In genomic region chr1:30756206-30756544, GRCh38 we compare ENCODE assay signal across 9 cellular contexts. TPM values are rescaled to one million over a fixed set of nuclear protein-coding genes. Genes with fewer than 3 reads are reported as not detected.
DNase-seq lines count a peak whose midpoint lies in the region; ATAC-seq and TF ChIP-seq lines count a peak whose summit lies in the region.
"Had no signal": no experiment of that assay in that cellular context is flagged by ENCODE, and none has a peak within 500 bp of the region (broad histone marks: within the 10 kb centered on the region; RNA-seq: fewer than 3 reads in every experiment).

No MANE protein-coding gene starts in this region.

- H3K27ac ChIP-seq in lower lobe of right lung (peak overlapping the region; percentile 92), thymus (ENCODE audit: low read depth) (peak overlapping the region; percentile 95)

- no peaks in the 10 kb centered on the region for H3K27me3 Mint-ChIP-seq in activated naive CD4-positive, alpha-beta T cell treated with anti-CD3 and anti-CD28 coated beads, Interleukin-2, amount 10 ng/mL, durations not matched to agents 7 days and 5 days
- H3K27me3 Mint-ChIP-seq in activated CD8-positive, alpha-beta T cell treated with anti-CD3 and anti-CD28 coated beads for 36 hours, result no peaks in the 10 kb centered on the region

- no peak for TF ChIP-seq CTCF in activated CD8-positive, alpha-beta T cell treated with anti-CD3 and anti-CD28 coated beads for 36 hours (IDR thresholded peaks at IDR 0.05)
- TF ChIP-seq CTCF in lower lobe of right lung (IDR thresholded peaks at IDR 0.05), result no peak

- peak overlapping the region; percentile 98 for H3K4me3 Mint-ChIP-seq in activated naive CD4-positive, alpha-beta T cell treated with anti-CD3 and anti-CD28 coated beads, Interleukin-2, amount 10 ng/mL, durations not matched to agents 7 days and 5 days
- peak overlapping the region; percentile 87 for H3K4me3 Mint-ChIP-seq in activated CD8-positive, alpha-beta T cell treated with anti-CD3 and anti-CD28 coated beads for 36 hours
- H3K4me3 Mint-ChIP-seq: neural crest cell had no signal

- peak overlapping the region; percentile 96 for H3K27ac Mint-ChIP-seq in activated naive CD4-positive, alpha-beta T cell treated with anti-CD3 and anti-CD28 coated beads, Interleukin-2, amount 10 ng/mL, durations not matched to agents 7 days and 5 days
- H3K27ac Mint-ChIP-seq in activated CD8-positive, alpha-beta T cell treated with anti-CD3 and anti-CD28 coated beads for 36 hours, result peak overlapping the region; percentile 98

- WGBS in thymus, result 43% methylated on average over 4 of the region's 4 CpGs

- CTCF ChIA-PET in activated naive CD4-positive, alpha-beta T cell treated with anti-CD3 and anti-CD28 coated beads, Interleukin-2, amount 10 ng/mL, durations not matched to agents 7 days and 5 days (lab: Charles Lee), result interaction anchor here (1.4 to 7.7 kb wide), 4 partner anchors 11 to 155 kb away, joined by 4 to 50 read pairs (median 28); no protein-coding TSS in a partner anchor
- CTCF ChIA-PET in activated CD8-positive, alpha-beta T cell treated with anti-CD3 and anti-CD28 coated beads for 36 hours (lab: Charles Lee), result interaction anchor here (1.1 to 15.2 kb wide), 5 partner anchors 10 to 36 kb away, joined by 3 to 186 read pairs (median 10); no protein-coding TSS in a partner anchor

- no peaks in the 10 kb centered on the region for H3K9me3 Mint-ChIP-seq in activated naive CD4-positive, alpha-beta T cell treated with anti-CD3 and anti-CD28 coated beads, Interleukin-2, amount 10 ng/mL, durations not matched to agents 7 days and 5 days
- no peaks in the 10 kb centered on the region for H3K9me3 Mint-ChIP-seq in activated CD8-positive, alpha-beta T cell treated with anti-CD3 and anti-CD28 coated beads for 36 hours
- H3K9me3 Mint-ChIP-seq: neural crest cell had no signal

- H3K36me3 ChIP-seq in lower lobe of right lung, result no peaks in the 10 kb centered on the region
- H3K36me3 ChIP-seq in thymus (ENCODE audit: control insufficient read depth, insufficient read depth), result peaks cover 8% of the 10 kb centered on the region

- intact Hi-C loops in activated CD8-positive, alpha-beta T cell treated with anti-CD3 and anti-CD28 coated beads for 36 hours (cut with micrococcal nuclease), result no loop called here
- intact Hi-C loops in lower lobe of right lung (cut with DNase I), result no loop called here

- H3K9me3 ChIP-seq in lower lobe of right lung (no peaks in the 10 kb centered on the region), thymus (ENCODE audit: control insufficient read depth) (no peaks in the 10 kb centered on the region)

- peaks cover 84% of the 10 kb centered on the region for H3K4me1 Mint-ChIP-seq in activated naive CD4-positive, alpha-beta T cell treated with anti-CD3 and anti-CD28 coated beads, Interleukin-2, amount 10 ng/mL, durations not matched to agents 7 days and 5 days
- H3K4me1 Mint-ChIP-seq in activated CD8-positive, alpha-beta T cell treated with anti-CD3 and anti-CD28 coated beads for 36 hours (ENCODE audit: low read depth), result peaks cover 75% of the 10 kb centered on the region

- H3K27me3 ChIP-seq in lower lobe of right lung (ENCODE audit: low read depth), result no peaks in the 10 kb centered on the region
- no peaks in the 10 kb centered on the region for H3K27me3 ChIP-seq in thymus (ENCODE audit: control insufficient read depth, insufficient read depth)

- H3K36me3 Mint-ChIP-seq in activated naive CD4-positive, alpha-beta T cell treated with anti-CD3 and anti-CD28 coated beads, Interleukin-2, amount 10 ng/mL, durations not matched to agents 7 days and 5 days, result peaks cover 53% of the 10 kb centered on the region
- peaks cover 42% of the 10 kb centered on the region for H3K36me3 Mint-ChIP-seq in activated CD8-positive, alpha-beta T cell treated with anti-CD3 and anti-CD28 coated beads for 36 hours (ENCODE audit: low read depth)

- peaks cover 49% of the 10 kb centered on the region for H3K4me1 ChIP-seq in lower lobe of right lung
- H3K4me1 ChIP-seq in thymus (ENCODE audit: control insufficient read depth, insufficient read depth, low read length), result peaks cover 55% of the 10 kb centered on the region

- POLR2A ChIA-PET in activated CD8-positive, alpha-beta T cell treated with anti-CD3 and anti-CD28 coated beads for 36 hours (lab: Charles Lee), result interaction anchor here (3.6 to 36.3 kb wide), 3 partner anchors 3 to 36 kb away, joined by 28 to 671 read pairs (median 671); partner anchors contain the start of genes LAPTM5 and MATN1

- ATAC-seq in activated CD8-positive, alpha-beta T cell treated with anti-CD3 and anti-CD28 coated beads for 36 hours, result peak; percentile 1
- ATAC-seq in lower lobe of right lung (no peak), GM21619 (IDR thresholded peaks at IDR 0.05; ENCODE audit: unreplicated experiment) (no peak)

- H3K4me3 ChIP-seq in lower lobe of right lung (peak overlapping the region; percentile 57), thymus (ENCODE audit: low read length) (peak overlapping the region; percentile 87)

- no peak for DNase-seq in activated naive CD4-positive, alpha-beta T cell treated with anti-CD3 and anti-CD28 coated beads, Interleukin-2, amount 10 ng/mL, durations not matched to agents 7 days and 5 days
- no peak for DNase-seq in activated naive CD4-positive, alpha-beta T cell (lab: John Stamatoyannopoulos, UW)
- DNase-seq in activated CD8-positive, alpha-beta T cell treated with anti-CD3 and anti-CD28 coated beads for 36 hours, result no peak
- DNase-seq in lower lobe of right lung, result no peak
- no peak for DNase-seq in GM19238 (ENCODE audit: insufficient read length, low spot score)
- no peak for DNase-seq in HuH-7 (ENCODE audit: low spot score)

RNA-seq across cellular contexts. Expression of gene LAPTM5, which starts 1.4 kb away (rescaled TPM):
- total RNA-seq in activated CD8-positive, alpha-beta T cell treated with anti-CD3 and anti-CD28 coated beads for 36 hours, result 100 to 1,000 TPM; 229 to 237 TPM
- 544 TPM for total RNA-seq in lower lobe of right lung
- 364 TPM for polyA plus RNA-seq in thymus

RNA-seq across cellular contexts. Expression of gene MATN1, which starts 32.8 kb away (rescaled TPM):
- 1 to 10 TPM in 1 of 2 experiments, under 1 TPM in 1; 0.45 to 1.4 TPM for total RNA-seq in activated CD8-positive, alpha-beta T cell treated with anti-CD3 and anti-CD28 coated beads for 36 hours
- not detected for total RNA-seq in lower lobe of right lung
- polyA plus RNA-seq in thymus, result 0.27 TPM
